10 cellular contexts compared by ENCODE assay signal in genomic region chr3:125057186-125057850, GRCh38.
DNase-seq lines count a peak whose midpoint lies in the region; ATAC-seq, FAIRE-seq and TF ChIP-seq lines count a peak whose summit lies in the region.
"Had no signal": no experiment of that assay in that cellular context is flagged by ENCODE, and none has a peak within 500 bp of the region (broad histone marks: within the 10 kb centered on the region; RNA-seq: fewer than 3 reads in every experiment).

No MANE protein-coding gene starts in this region.

- no peak overlapping the region; the same call in 1 of the 2 replicates for H3K27ac ChIP-seq in HEK293 (ENCODE audit: extremely low read depth, low read depth, low read length)
- H3K27ac ChIP-seq in brain microvascular endothelial cell = no peak overlapping the region
- peak overlapping the region; percentile 91 for H3K27ac ChIP-seq in muscle layer of colon (ENCODE audit: low read depth, low read length)

- H3K36me3 ChIP-seq in HEK293 (ENCODE audit: control insufficient read depth in 2 of 2, insufficient read depth in 1 of 2, low read length in 2 of 2) = no peaks in the 10 kb centered on the region
- no peaks in the 10 kb centered on the region for H3K36me3 ChIP-seq in brain microvascular endothelial cell (replicated peaks)
- H3K36me3 ChIP-seq in muscle layer of colon (ENCODE audit: insufficient read depth, low read length) = no peaks in the 10 kb centered on the region

- no peak overlapping the region for H3K4me3 ChIP-seq in HEK293 (ENCODE audit: low read depth, low read length)
- H3K4me3 ChIP-seq in brain microvascular endothelial cell (ENCODE audit: low read depth, low read length) = no peak overlapping the region
- no peak overlapping the region for H3K4me3 ChIP-seq in muscle layer of colon (ENCODE audit: low read depth in 1 of 2, low read length in 2 of 2)

- no peak for TF ChIP-seq CTCF in HEK293 (tag by site-specific recombination; IDR thresholded peaks at IDR 0.05)
- TF ChIP-seq CTCF in brain microvascular endothelial cell (IDR thresholded peaks at IDR 0.05; ENCODE audit: low read depth, low read length, missing control alignments) = no peak
- TF ChIP-seq CTCF in D721Med (IDR thresholded peaks at IDR 0.05; ENCODE audit: insufficient read depth, missing control alignments) = no peak

- POLR2A ChIA-PET in HEK293 (lab: Yijun Ruan, JAX) = no interaction called here

- ATAC-seq in GM21423 (IDR thresholded peaks at IDR 0.05; ENCODE audit: unreplicated experiment) = no peak
- ATAC-seq in HG03432 (IDR thresholded peaks at IDR 0.05; ENCODE audit: unreplicated experiment) = no peak

- in situ Hi-C loops in ACHN (cut with HindIII; ENCODE audit: low pct_ligation_motif_present, low pct_unique_long_range_greater_than_20kb, low sequenced_read_pairs) (no loop called here), brain microvascular endothelial cell (cut with HindIII; ENCODE audit: low pct_ligation_motif_present, low sequenced_read_pairs) (no loop called here)

- H3K9ac ChIP-seq in muscle layer of colon (ENCODE audit: low read length) = no peak overlapping the region

- no peak for FAIRE-seq in D721Med (lab: Jason Lieb, UNC)

- peak; percentile 59 for DNase-seq in ACHN
- peak; percentile 67 for DNase-seq in brain microvascular endothelial cell
- DNase-seq in iPS-NIHi7 (ENCODE audit: extremely low spot score) = no peak
- DNase-seq in D721Med (ENCODE audit: insufficient read length, low spot score) = no peak
- DNase-seq: activated effector memory CD4-positive, alpha-beta T cell treated with anti-CD3 and anti-CD28 coated beads, Interleukin-2, amount 50 U/mL, for 16 hours; DND-41 had no signal

- CTCF ChIA-PET in HEK293 (lab: Yijun Ruan, JAX) = no interaction called here

- H3K27me3 ChIP-seq in brain microvascular endothelial cell (replicated peaks) (no peaks in the 10 kb centered on the region), muscle layer of colon (ENCODE audit: control insufficient read depth in 1 of 2, insufficient read depth in 2 of 2, low read length in 2 of 2) (no peaks in the 10 kb centered on the region)

- H3K9me3 ChIP-seq in HEK293 (ENCODE audit: control insufficient read depth, insufficient read depth, low read depth, low read length) (no peaks in the 10 kb centered on the region), muscle layer of colon (ENCODE audit: low read length) (no peaks in the 10 kb centered on the region)

- H3K4me1 ChIP-seq in HEK293 (ENCODE audit: control insufficient read depth, insufficient read depth, low read length) = peaks cover 6% of the 10 kb centered on the region
- H3K4me1 ChIP-seq in muscle layer of colon (ENCODE audit: insufficient read depth, low read length) = peaks cover 68% of the 10 kb centered on the region

TF ChIP-seq in HEK293, 187 proteins besides CTCF, POLR2A, EP300 and RAD21:
- peak; percentile 51; the same call in 1 of the 2 replicates for TF ChIP-seq WT1 (tag by site-specific recombination; IDR thresholded peaks at IDR 0.05)
- 0 out of 2 replicates have a peak, but pooled peaks have one; percentile 25 for TF ChIP-seq KLF10 (tag by site-specific recombination; IDR thresholded peaks at IDR 0.05)
- TF ChIP-seq ZNF174 (tag by site-specific recombination; IDR thresholded peaks at IDR 0.05) = no peak
- no peak for TF ChIP-seq ZNF19 (tag by site-specific recombination; IDR thresholded peaks at IDR 0.05; ENCODE audit: low read depth)
- TF ChIP-seq PRDM10 (tag by site-specific recombination; IDR thresholded peaks at IDR 0.05) = peak; percentile 90
- TF ChIP-seq ZFP41 (tag by site-specific recombination; IDR thresholded peaks at IDR 0.05; ENCODE audit: borderline replicate concordance) = no peak
TF ChIP-seq in HEK293: peak in this region for 3.

Comparison
In these comparisons a context has a peak if more than half of its experiments do, and no peak if none do; other contexts are left out.
1. DNase-seq: peak in ACHN (single experiment) and brain microvascular endothelial cell (single experiment); none in iPS-NIHi7 (single experiment) and D721Med (single experiment).